Comparison of ENCODE assay signal across 8 cellular contexts in the genomic region with DNA sequence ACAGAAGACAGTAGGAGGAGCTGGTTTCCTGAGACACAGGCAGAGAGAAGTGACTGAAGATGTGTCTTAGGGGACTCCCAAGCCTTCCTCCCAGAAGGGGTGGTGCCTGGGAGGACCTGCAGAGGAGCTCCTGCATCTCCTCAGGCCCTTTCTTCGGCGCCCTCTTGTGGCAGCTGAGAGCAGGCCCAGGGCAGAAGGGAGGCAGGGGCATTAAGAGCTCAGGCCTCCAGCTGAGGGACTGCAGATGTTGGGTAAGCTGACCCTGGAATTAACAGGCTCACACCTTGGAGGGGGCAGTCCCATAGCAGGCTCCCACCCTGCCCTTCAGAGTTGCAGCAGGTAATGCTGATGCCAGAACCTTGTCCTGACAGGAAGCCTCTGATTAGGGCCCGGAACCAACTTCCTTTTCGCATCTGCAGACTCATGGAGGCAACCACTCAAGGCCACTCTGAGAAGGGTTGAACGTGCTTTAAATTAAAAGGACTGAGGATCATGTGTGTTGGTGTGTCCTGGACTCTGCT.
DNase-seq lines count a peak whose midpoint lies in the region; ATAC-seq and TF ChIP-seq lines count a peak whose summit lies in the region.
"Not testable (repeated sequence)": the region's sequence is repeated elsewhere in the genome, so short reads cannot be mapped to it uniquely, and the experiment has no call there.

No MANE protein-coding gene starts in this region.

- H3K36me3 ChIP-seq in trophoblast cell (ENCODE audit: control insufficient read depth in 1 of 2, insufficient read depth in 2 of 2, low read length in 2 of 2); thoracic aorta: not testable (repeated sequence)

- not testable (repeated sequence) for H2AFZ ChIP-seq in trophoblast cell (ENCODE audit: insufficient read depth, low read length, poor library complexity)

- not testable (repeated sequence) for H2AK5ac ChIP-seq in trophoblast cell (ENCODE audit: low read length)

- intact Hi-C loops in activated T-helper 1 cell treated with anti-CD3 and anti-CD28 coated beads, Interleukin-12 subunit alpha, Interleukin-12 subunit beta, Interleukin-2, Interleukin-4 antibody, amounts not matched to agents 30 ng/mL and 10 ng/mL and 1 ng/mL, durations not matched to agents 14 hours and 24 hours and 36 hours (cut with micrococcal nuclease) = not testable (repeated sequence)

- peaks cover 12% of the 10 kb centered on the region for H3K36me3 Mint-ChIP-seq in activated T-helper 1 cell treated with anti-CD3 and anti-CD28 coated beads, Interleukin-12 subunit alpha, Interleukin-12 subunit beta, Interleukin-2, Interleukin-4 antibody, amounts not matched to agents 30 ng/mL and 10 ng/mL and 1 ng/mL, durations not matched to agents 14 hours and 24 hours and 36 hours (ENCODE audit: low read depth)

- not testable (repeated sequence) for H3K27me3 ChIP-seq in trophoblast cell (ENCODE audit: insufficient read depth, low read length); thoracic aorta (replicated peaks; ENCODE audit: insufficient read depth)

- H3K27me3 Mint-ChIP-seq in activated T-helper 1 cell treated with anti-CD3 and anti-CD28 coated beads, Interleukin-12 subunit alpha, Interleukin-12 subunit beta, Interleukin-2, Interleukin-4 antibody, amounts not matched to agents 30 ng/mL and 10 ng/mL and 1 ng/mL, durations not matched to agents 14 hours and 24 hours and 36 hours (ENCODE audit: insufficient read depth) = not testable (repeated sequence)

- not testable (repeated sequence) for H3K4me1 ChIP-seq in trophoblast cell (ENCODE audit: control insufficient read depth in 1 of 2, insufficient read depth in 2 of 2, low read length in 2 of 2); thoracic aorta (ENCODE audit: control insufficient read depth in 1 of 2, low read depth in 2 of 2)

- H2BK120ac ChIP-seq in trophoblast cell (ENCODE audit: insufficient read depth, low read length, poor library complexity) = not testable (repeated sequence)

- H3K9me3 ChIP-seq in trophoblast cell (ENCODE audit: insufficient read depth, low read depth, low read length); thoracic aorta: not testable (repeated sequence)

- not testable (repeated sequence) for H2BK12ac ChIP-seq in trophoblast cell (ENCODE audit: low read length)

- WGBS in trophoblast cell (ENCODE audit: extremely low coverage, insufficient coverage, insufficient read length) = no CpG with 5 or more reads among the region's 5 CpGs

- not testable (repeated sequence) for H2BK5ac ChIP-seq in trophoblast cell (ENCODE audit: low read depth, low read length, poor library complexity)

- H3K27ac Mint-ChIP-seq in activated T-helper 1 cell treated with anti-CD3 and anti-CD28 coated beads, Interleukin-12 subunit alpha, Interleukin-12 subunit beta, Interleukin-2, Interleukin-4 antibody, amounts not matched to agents 30 ng/mL and 10 ng/mL and 1 ng/mL, durations not matched to agents 14 hours and 24 hours and 36 hours = peak overlapping the region; percentile 94

- not testable (repeated sequence) for H3K9ac ChIP-seq in trophoblast cell (ENCODE audit: low read length)

- H3K18ac ChIP-seq in trophoblast cell (ENCODE audit: low read length) = not testable (repeated sequence)

- H3K4me3 ChIP-seq in fibroblast of the aortic adventitia (ENCODE audit: low read depth, low read length); trophoblast cell (ENCODE audit: low read depth, low read length); thoracic aorta: not testable (repeated sequence)

- DNase-seq in SKM-1 (lab: John Stamatoyannopoulos, UW; ENCODE audit: unreplicated experiment) (peak; percentile 40), trophoblast cell (peak; percentile 42 to 44)
- DNase-seq in activated T-helper 1 cell treated with anti-CD3 and anti-CD28 coated beads, Interleukin-12 subunit alpha, Interleukin-12 subunit beta, Interleukin-2, Interleukin-4 antibody, amounts not matched to agents 30 ng/mL and 10 ng/mL and 1 ng/mL, durations not matched to agents 14 hours and 24 hours and 36 hours (ENCODE audit: low spot score) = peak; percentile 51
- not testable (repeated sequence) for DNase-seq in fibroblast of the aortic adventitia (ENCODE audit: low read depth); thoracic aorta (ENCODE audit: low spot score)

- H4K91ac ChIP-seq in trophoblast cell (ENCODE audit: low read depth, low read length) = not testable (repeated sequence)

- not testable (repeated sequence) for H3K14ac ChIP-seq in trophoblast cell (ENCODE audit: low read length)

- H3K4me1 Mint-ChIP-seq in activated T-helper 1 cell treated with anti-CD3 and anti-CD28 coated beads, Interleukin-12 subunit alpha, Interleukin-12 subunit beta, Interleukin-2, Interleukin-4 antibody, amounts not matched to agents 30 ng/mL and 10 ng/mL and 1 ng/mL, durations not matched to agents 14 hours and 24 hours and 36 hours (ENCODE audit: low read depth) = peaks cover 35% of the 10 kb centered on the region

- not testable (repeated sequence) for H3K79me2 ChIP-seq in trophoblast cell (ENCODE audit: control insufficient read depth, insufficient read depth, low read length, poor library complexity)

- peak; percentile 75 for ATAC-seq in GM21717 (IDR thresholded peaks at IDR 0.05; ENCODE audit: unreplicated experiment)
- ATAC-seq in HG03521 (IDR thresholded peaks at IDR 0.05; ENCODE audit: unreplicated experiment) = peak; percentile 55
- ATAC-seq in thoracic aorta (ENCODE audit: insufficient number of reproducible peaks, low FRiP score, low read depth) = not testable (repeated sequence)

- H3K79me1 ChIP-seq in trophoblast cell (ENCODE audit: low read length) = not testable (repeated sequence)

- peak overlapping the region; percentile 90 for H3K4me3 Mint-ChIP-seq in activated T-helper 1 cell treated with anti-CD3 and anti-CD28 coated beads, Interleukin-12 subunit alpha, Interleukin-12 subunit beta, Interleukin-2, Interleukin-4 antibody, amounts not matched to agents 30 ng/mL and 10 ng/mL and 1 ng/mL, durations not matched to agents 14 hours and 24 hours and 36 hours

- H3K27ac ChIP-seq in trophoblast cell (ENCODE audit: low read depth, low read length); thoracic aorta: not testable (repeated sequence)

- H4K8ac ChIP-seq in trophoblast cell (ENCODE audit: low read depth, low read length) = not testable (repeated sequence)

- not testable (repeated sequence) for H3K4ac ChIP-seq in trophoblast cell (ENCODE audit: low read depth, low read length)

- not testable (repeated sequence) for H3K23ac ChIP-seq in trophoblast cell (ENCODE audit: low read length)

- TF ChIP-seq CTCF in GM12872 (IDR thresholded peaks at IDR 0.05; ENCODE audit: insufficient read depth, low read depth, low read length) = peak; percentile 62
- peak; percentile 28 for TF ChIP-seq CTCF in fibroblast of the aortic adventitia (IDR thresholded peaks at IDR 0.05; ENCODE audit: insufficient read depth, low read length)
- peak; percentile 19 for TF ChIP-seq CTCF in thoracic aorta (IDR thresholded peaks at IDR 0.05)

- not testable (repeated sequence) for H3K4me2 ChIP-seq in trophoblast cell (ENCODE audit: low read length)

- not testable (repeated sequence) for H4K12ac ChIP-seq in trophoblast cell (ENCODE audit: low read depth, low read length)

- not testable (repeated sequence) for H3K9me3 Mint-ChIP-seq in activated T-helper 1 cell treated with anti-CD3 and anti-CD28 coated beads, Interleukin-12 subunit alpha, Interleukin-12 subunit beta, Interleukin-2, Interleukin-4 antibody, amounts not matched to agents 30 ng/mL and 10 ng/mL and 1 ng/mL, durations not matched to agents 14 hours and 24 hours and 36 hours
